Comparison of ENCODE assay signal across 8 cellular contexts in genomic region chr1:923991-924618, GRCh38. TPM values are rescaled to one million over a fixed set of nuclear protein-coding genes. Genes with fewer than 3 reads are reported as not detected.
DNase-seq lines count a peak whose midpoint lies in the region; ATAC-seq and TF ChIP-seq lines count a peak whose summit lies in the region.

No MANE protein-coding gene starts in this region.

- peaks cover 52% of the 10 kb centered on the region for H4K20me1 ChIP-seq in BLaER1

- peaks cover 29% of the 10 kb centered on the region for H3K36me3 Mint-ChIP-seq in endodermal cell (ENCODE audit: low read depth)
- H3K36me3 Mint-ChIP-seq in chondrocyte (ENCODE audit: low read depth), result no peaks in the 10 kb centered on the region

- H3K4me3 Mint-ChIP-seq in endodermal cell (peak overlapping the region; percentile 71), chondrocyte (ENCODE audit: unreplicated experiment) (no peak overlapping the region)

- H3K27me3 Mint-ChIP-seq in endodermal cell (ENCODE audit: insufficient read depth) (peaks cover 83% of the 10 kb centered on the region), chondrocyte (ENCODE audit: low read depth) (peaks cover 2% of the 10 kb centered on the region)

- intact Hi-C loops in psoas muscle (cut with DNase I), result no loop called here

- no peak for ATAC-seq in psoas muscle
- ATAC-seq in HG03025 (IDR thresholded peaks at IDR 0.05; ENCODE audit: low FRiP score, unreplicated experiment), result no peak

- no peaks in the 10 kb centered on the region for H3K36me3 ChIP-seq in BLaER1
- H3K36me3 ChIP-seq in MG63, result peaks cover 2% of the 10 kb centered on the region; the same call in 1 of the 2 replicates
- H3K36me3 ChIP-seq in endodermal cell (ENCODE audit: control insufficient read depth, insufficient read depth, low read length), result no peaks in the 10 kb centered on the region
- H3K36me3 ChIP-seq in psoas muscle (ENCODE audit: insufficient read depth in 1 of 2, low read depth in 1 of 2), result no peaks in the 10 kb centered on the region

- WGBS in endodermal cell (ENCODE audit: insufficient coverage in 1 of 2, insufficient read length in 1 of 2), 2 experiments, result 0 to 1% methylated on average over 29 to 92 of the region's 92 CpGs
- 0% methylated on average over 45 to 92 of the region's 92 CpGs for WGBS in psoas muscle, 3 donors

- TF ChIP-seq CTCF in endodermal cell (conservative IDR thresholded peaks at IDR 0.05), result no peak
- TF ChIP-seq CTCF in psoas muscle (IDR thresholded peaks at IDR 0.05), result no peak
- no peak for TF ChIP-seq CTCF in chondrocyte (IDR thresholded peaks at IDR 0.05)

- H3K9me3 ChIP-seq in BLaER1 (no peaks in the 10 kb centered on the region), MG63 (no peaks in the 10 kb centered on the region), endodermal cell (ENCODE audit: control insufficient read depth, low read length) (no peaks in the 10 kb centered on the region), psoas muscle (no peaks in the 10 kb centered on the region)

- peaks cover 19% of the 10 kb centered on the region for H3K4me1 Mint-ChIP-seq in endodermal cell
- H3K4me1 Mint-ChIP-seq in chondrocyte (ENCODE audit: low read depth), result peaks cover 22% of the 10 kb centered on the region

- H3K27ac ChIP-seq in BLaER1, result peak overlapping the region; percentile 59
- H3K27ac ChIP-seq in endodermal cell (ENCODE audit: low read depth, low read length), result no peak overlapping the region
- H3K27ac ChIP-seq in psoas muscle, result no peak overlapping the region

- peak overlapping the region; percentile 100 for H3K4me2 ChIP-seq in BLaER1

- H3K27me3 ChIP-seq in BLaER1 (peaks cover 68% of the 10 kb centered on the region), MG63 (no peaks in the 10 kb centered on the region), endodermal cell (ENCODE audit: control insufficient read depth, insufficient read depth, low read length, poor library complexity, severe bottlenecking) (peaks cover 89% of the 10 kb centered on the region), psoas muscle (ENCODE audit: insufficient read depth in 3 of 3, low read length in 2 of 3) (peaks cover 0 to 70% (median 30%) of the 10 kb centered on the region in 3 donors)

- peaks cover 88% of the 10 kb centered on the region for H3K4me1 ChIP-seq in BLaER1
- peaks cover 6% of the 10 kb centered on the region for H3K4me1 ChIP-seq in endodermal cell (ENCODE audit: control insufficient read depth, insufficient read depth, low read length)
- peaks cover 23% of the 10 kb centered on the region for H3K4me1 ChIP-seq in psoas muscle

- H3K9me3 Mint-ChIP-seq in endodermal cell (no peaks in the 10 kb centered on the region), chondrocyte (ENCODE audit: low read depth) (no peaks in the 10 kb centered on the region)

- H3K9ac ChIP-seq in BLaER1 (peak overlapping the region; percentile 70), endodermal cell (ENCODE audit: extremely low read depth, low read length, poor library complexity, severe bottlenecking) (no peak overlapping the region)

- H3K4me3 ChIP-seq in BLaER1 (peak overlapping the region; percentile 77), MG63 (peak overlapping the region; percentile 71), endodermal cell (ENCODE audit: low read length) (no peak overlapping the region), psoas muscle (peak overlapping the region; percentile 61)

- peak; percentile 56 for DNase-seq in MG63
- DNase-seq in endodermal cell, result no peak
- no peak for DNase-seq in psoas muscle
- DNase-seq in activated CD8-positive, alpha-beta memory T cell treated with anti-CD3 and anti-CD28 coated beads for 24 hours, result no peak
- no peak for DNase-seq in ecto neural progenitor cell (ENCODE audit: low spot score)
- DNase-seq in chondrocyte (ENCODE audit: low spot score), result no peak

- H3K27ac Mint-ChIP-seq in endodermal cell (no peak overlapping the region), chondrocyte (ENCODE audit: unreplicated experiment) (no peak overlapping the region)

RNA-seq across cellular contexts. Expression of gene SAMD11, which starts 0.4 kb away (rescaled TPM):
- total RNA-seq in MG63 (2014; rRNA removed; shearing (Covaris generic); ENCODE audit: low replicate concordance), result 32.7 and 43.5 TPM in 2 replicates
- total RNA-seq in endodermal cell (100 to 1,000 TPM; 152 to 156 TPM), psoas muscle (1 to 10 TPM in 2 of 4 donors, under 1 TPM in 1, not detected in 1; 0.37 to 6.9 (median 1.5) TPM), chondrocyte (3.1 to 73.8 TPM (median 3.4 TPM) in 3 replicates)
- 28.0 TPM for polyA plus RNA-seq in endodermal cell (2013, experiment 1 of 2)
- 26.1 TPM for polyA plus RNA-seq in endodermal cell (2013, experiment 2 of 2)
- 1 to 10 TPM in 1 of 3 donors, under 1 TPM in 2; 0.28 to 1.5 (median 0.58) TPM for polyA plus RNA-seq in psoas muscle

RNA-seq across cellular contexts. Expression of gene NOC2L, which starts 35.0 kb away (rescaled TPM):
- total RNA-seq in MG63 (2014; rRNA removed; shearing (Covaris generic); ENCODE audit: low replicate concordance), result 176 and 277 TPM in 2 replicates
- total RNA-seq in endodermal cell (10 to 100 TPM; 83.5 to 97.3 TPM), psoas muscle (10 to 100 TPM; 61.4 to 87.0 (median 82.7) TPM), chondrocyte (50.6 to 63.8 TPM (median 52.0 TPM) in 3 replicates)
- 62.0 TPM for polyA plus RNA-seq in endodermal cell (2013, experiment 1 of 2)
- 55.3 TPM for polyA plus RNA-seq in endodermal cell (2013, experiment 2 of 2)
- 100 to 1,000 TPM in 1 of 3 donors, 10 to 100 TPM in 2; 78.1 to 106 (median 92.7) TPM for polyA plus RNA-seq in psoas muscle

RNA-seq across cellular contexts. Expression of gene KLHL17, which starts 36.3 kb away (rescaled TPM):
- total RNA-seq in MG63 (2014; rRNA removed; shearing (Covaris generic); ENCODE audit: low replicate concordance), result 6.7 and 14.7 TPM in 2 replicates
- 10 to 100 TPM; 49.2 to 58.2 TPM for total RNA-seq in endodermal cell
- polyA plus RNA-seq in endodermal cell (2013, experiment 1 of 2), result 41.1 TPM
- polyA plus RNA-seq in endodermal cell (2013, experiment 2 of 2), result 32.2 TPM
- 1 to 10 TPM; 2.1 to 3.8 (median 3.0) TPM for total RNA-seq in psoas muscle
- polyA plus RNA-seq in psoas muscle, result 1 to 10 TPM; 3.4 to 5.5 (median 4.1) TPM
- 17.4 to 24.3 TPM (median 19.1 TPM) in 3 replicates for total RNA-seq in chondrocyte

RNA-seq across cellular contexts. Expression of gene PLEKHN1, which starts 42.2 kb away (rescaled TPM):
- total RNA-seq in MG63 (2014; rRNA removed; shearing (Covaris generic); ENCODE audit: low replicate concordance), result 0.56 TPM in 1 of 2 replicates, not detected in the other
- 1 to 10 TPM; 1.5 to 4.6 TPM for total RNA-seq in endodermal cell
- polyA plus RNA-seq in endodermal cell (2013, experiment 1 of 2), result not detected
- polyA plus RNA-seq in endodermal cell (2013, experiment 2 of 2), result 0.29 TPM
- total RNA-seq in psoas muscle, result not detected
- polyA plus RNA-seq in psoas muscle, result under 1 TPM in 1 of 3 donors, not detected in 2; 0.03 TPM
- 0.17 to 0.73 TPM (median 0.38 TPM) in 3 replicates for total RNA-seq in chondrocyte

RNA-seq across cellular contexts. Expression of gene PERM1, which starts 57.8 kb away (rescaled TPM):
- 0.13 TPM in 1 of 2 replicates, not detected in the other for total RNA-seq in MG63 (2014; rRNA removed; shearing (Covaris generic); ENCODE audit: low replicate concordance)
- total RNA-seq in endodermal cell (not detected), psoas muscle (100 to 1,000 TPM in 2 of 4 donors, 10 to 100 TPM in 2; 13.9 to 249 (median 109) TPM), chondrocyte (0.12 to 0.37 TPM (median 0.31 TPM) in 3 replicates)
- not detected for polyA plus RNA-seq in endodermal cell (2013, experiment 1 of 2)
- not detected for polyA plus RNA-seq in endodermal cell (2013, experiment 2 of 2)
- polyA plus RNA-seq in psoas muscle, result 100 to 1,000 TPM in 1 of 3 donors, 10 to 100 TPM in 2; 38.1 to 239 (median 58.5) TPM
